22 cellular contexts compared by ENCODE assay signal in the genomic region with DNA sequence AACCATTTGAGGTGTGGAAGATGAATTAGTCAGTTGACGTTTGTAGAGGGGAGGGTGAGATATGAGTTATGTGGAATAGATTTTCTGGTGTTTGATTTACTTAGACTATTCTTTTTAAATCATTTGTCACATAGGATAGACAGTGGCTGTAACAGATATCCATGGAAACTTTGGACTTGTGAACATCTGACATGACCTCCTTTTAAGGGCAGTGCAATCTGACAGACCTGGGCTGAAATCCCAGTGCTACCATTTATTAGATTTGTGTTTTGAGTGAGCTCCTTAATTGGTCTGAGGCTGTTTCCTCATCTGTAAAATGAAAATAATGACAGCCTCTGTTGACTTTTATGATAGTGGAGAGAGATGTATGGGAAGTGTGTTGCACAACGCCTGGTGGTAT.
"Had no signal": no experiment of that assay in that cellular context is flagged by ENCODE, and none has a peak within 500 bp of the region (broad histone marks: within the 10 kb centered on the region; RNA-seq: fewer than 3 reads in every experiment).

No MANE protein-coding gene starts in this region.

- H3K4me1 Mint-ChIP-seq: activated naive CD4-positive, alpha-beta T cell treated with anti-CD3 and anti-CD28 coated beads, Interleukin-2, amount 10 ng/mL, durations not matched to agents 7 days and 5 days; activated naive CD8-positive, alpha-beta T cell treated with anti-CD3 and anti-CD28 coated beads, Interleukin-2, amount 50 U/mL, for 24 hours had no signal

- H3K27ac Mint-ChIP-seq: activated CD4-positive, alpha-beta T cell treated with anti-CD3 and anti-CD28 coated beads, Interleukin-2, amount 10 ng/mL, durations not matched to agents 7 days and 5 days; activated CD8-positive, alpha-beta memory T cell treated with anti-CD3 and anti-CD28 coated beads, Interleukin-2, amount 10 ng/mL, durations not matched to agents 7 days and 5 days; activated CD8-positive, alpha-beta T cell treated with anti-CD3 and anti-CD28 coated beads for 36 hours; activated naive CD4-positive, alpha-beta T cell treated with anti-CD3 and anti-CD28 coated beads, Interleukin-2, amount 10 ng/mL, durations not matched to agents 7 days and 5 days; activated naive CD8-positive, alpha-beta T cell treated with anti-CD3 and anti-CD28 coated beads, Interleukin-2, amount 50 U/mL, for 24 hours; dendritic cell treated with granulocyte-macrophage colony-stimulating factor and Interleukin-4, amounts not matched to agents 40 ng/mL and 50 ng/mL, for 4 days; natural killer cell treated with Interleukin-12 subunit alpha and Interleukin-12 subunit beta and Interleukin-15 and Interleukin-18, amount 100 ng/mL, for 72 hours; stimulated activated naive CD8-positive, alpha-beta T cell treated with anti-CD3 and anti-CD28 coated beads, Interleukin-15, amount 100 ng/mL, for 72 hours had no signal

- H3K9me3 ChIP-seq: body of pancreas, left lung, prostate gland, right atrium auricular region, tibial artery had no signal

- H3K36me3 ChIP-seq: left lung, prostate gland, right atrium auricular region, tibial artery had no signal

- ATAC-seq: activated CD8-positive, alpha-beta memory T cell treated with anti-CD3 and anti-CD28 coated beads, Interleukin-2, amount 10 ng/mL, durations not matched to agents 7 days and 5 days; activated CD8-positive, alpha-beta T cell treated with anti-CD3 and anti-CD28 coated beads for 36 hours; activated naive CD8-positive, alpha-beta T cell treated with anti-CD3 and anti-CD28 coated beads, Interleukin-2, amount 50 U/mL, for 24 hours; body of pancreas; left lung; natural killer cell treated with Interleukin-12 subunit alpha and Interleukin-12 subunit beta and Interleukin-15 and Interleukin-18, amount 100 ng/mL, for 72 hours; stimulated activated naive CD8-positive, alpha-beta T cell treated with anti-CD3 and anti-CD28 coated beads, Interleukin-15, amount 100 ng/mL, for 72 hours had no signal

- H3K27me3 ChIP-seq: body of pancreas, right atrium auricular region, tibial artery had no signal

- H3K4me3 ChIP-seq: body of pancreas, left lung, prostate gland, right atrium auricular region, tibial artery had no signal

- H3K27ac ChIP-seq: left lung, prostate gland, right atrium auricular region, tibial artery had no signal

- H3K9me3 Mint-ChIP-seq: activated CD4-positive, alpha-beta T cell treated with anti-CD3 and anti-CD28 coated beads, Interleukin-2, amount 10 ng/mL, durations not matched to agents 7 days and 5 days; activated CD8-positive, alpha-beta T cell treated with anti-CD3 and anti-CD28 coated beads for 36 hours; activated naive CD4-positive, alpha-beta T cell treated with anti-CD3 and anti-CD28 coated beads, Interleukin-2, amount 10 ng/mL, durations not matched to agents 7 days and 5 days; activated naive CD8-positive, alpha-beta T cell treated with anti-CD3 and anti-CD28 coated beads, Interleukin-2, amount 50 U/mL, for 24 hours; dendritic cell treated with granulocyte-macrophage colony-stimulating factor and Interleukin-4, amounts not matched to agents 40 ng/mL and 50 ng/mL, for 4 days; natural killer cell treated with Interleukin-12 subunit alpha and Interleukin-12 subunit beta and Interleukin-15 and Interleukin-18, amount 100 ng/mL, for 72 hours; stimulated activated naive CD8-positive, alpha-beta T cell treated with anti-CD3 and anti-CD28 coated beads, Interleukin-15, amount 100 ng/mL, for 72 hours had no signal

- H3K4me3 Mint-ChIP-seq: activated CD4-positive, alpha-beta T cell treated with anti-CD3 and anti-CD28 coated beads, Interleukin-2, amount 10 ng/mL, durations not matched to agents 7 days and 5 days; activated CD8-positive, alpha-beta memory T cell treated with anti-CD3 and anti-CD28 coated beads, Interleukin-2, amount 10 ng/mL, durations not matched to agents 7 days and 5 days; activated CD8-positive, alpha-beta T cell treated with anti-CD3 and anti-CD28 coated beads for 36 hours; activated naive CD4-positive, alpha-beta T cell treated with anti-CD3 and anti-CD28 coated beads, Interleukin-2, amount 10 ng/mL, durations not matched to agents 7 days and 5 days; activated naive CD8-positive, alpha-beta T cell treated with anti-CD3 and anti-CD28 coated beads, Interleukin-2, amount 50 U/mL, for 24 hours; dendritic cell treated with granulocyte-macrophage colony-stimulating factor and Interleukin-4, amounts not matched to agents 40 ng/mL and 50 ng/mL, for 4 days; natural killer cell treated with Interleukin-12 subunit alpha and Interleukin-12 subunit beta and Interleukin-15 and Interleukin-18, amount 100 ng/mL, for 72 hours; stimulated activated naive CD8-positive, alpha-beta T cell treated with anti-CD3 and anti-CD28 coated beads, Interleukin-15, amount 100 ng/mL, for 72 hours had no signal

- DNase-seq: activated CD4-positive, alpha-beta T cell treated with anti-CD3 and anti-CD28 coated beads, Interleukin-2, amount 10 ng/mL, durations not matched to agents 7 days and 5 days; activated CD4-positive, CD25-positive, alpha-beta regulatory T cell treated with anti-CD3 and anti-CD28 coated beads, Interleukin-2, amount 50 U/mL, for 72 hours; activated CD8-positive, alpha-beta memory T cell treated with anti-CD3 and anti-CD28 coated beads, Interleukin-2, amount 10 ng/mL, durations not matched to agents 7 days and 5 days; activated CD8-positive, alpha-beta T cell treated with anti-CD3 and anti-CD28 coated beads for 36 hours; activated effector memory CD4-positive, alpha-beta T cell treated with anti-CD3 and anti-CD28 coated beads, Interleukin-2, amount 50 U/mL, for 16 hours; activated naive CD4-positive, alpha-beta T cell treated with anti-CD3 and anti-CD28 coated beads, Interleukin-2, amount 10 ng/mL, durations not matched to agents 7 days and 5 days; activated naive CD8-positive, alpha-beta T cell treated with anti-CD3 and anti-CD28 coated beads, Interleukin-2, amount 50 U/mL, for 24 hours; activated T-cell treated with anti-CD3 and anti-CD28 coated beads for 4 hours; body of pancreas; effector CD8-positive, alpha-beta T cell; erythroblast; foreskin fibroblast; kidney; left lung; midbrain; stimulated activated CD4-positive, alpha-beta T cell treated with anti-CD3 and anti-CD28 coated beads, Interleukin-12 subunit alpha, Interleukin-12 subunit beta, amount 100 ng/mL, for 4 hours; stimulated activated naive CD8-positive, alpha-beta T cell treated with anti-CD3 and anti-CD28 coated beads, Interleukin-15, amount 100 ng/mL, for 72 hours; tibial artery had no signal

- H3K36me3 Mint-ChIP-seq: activated naive CD4-positive, alpha-beta T cell treated with anti-CD3 and anti-CD28 coated beads, Interleukin-2, amount 10 ng/mL, durations not matched to agents 7 days and 5 days; natural killer cell treated with Interleukin-12 subunit alpha and Interleukin-12 subunit beta and Interleukin-15 and Interleukin-18, amount 100 ng/mL, for 72 hours had no signal

- FAIRE-seq: kidney had no signal
